1 cellular context compared by ENCODE assay signal in the genomic region with DNA sequence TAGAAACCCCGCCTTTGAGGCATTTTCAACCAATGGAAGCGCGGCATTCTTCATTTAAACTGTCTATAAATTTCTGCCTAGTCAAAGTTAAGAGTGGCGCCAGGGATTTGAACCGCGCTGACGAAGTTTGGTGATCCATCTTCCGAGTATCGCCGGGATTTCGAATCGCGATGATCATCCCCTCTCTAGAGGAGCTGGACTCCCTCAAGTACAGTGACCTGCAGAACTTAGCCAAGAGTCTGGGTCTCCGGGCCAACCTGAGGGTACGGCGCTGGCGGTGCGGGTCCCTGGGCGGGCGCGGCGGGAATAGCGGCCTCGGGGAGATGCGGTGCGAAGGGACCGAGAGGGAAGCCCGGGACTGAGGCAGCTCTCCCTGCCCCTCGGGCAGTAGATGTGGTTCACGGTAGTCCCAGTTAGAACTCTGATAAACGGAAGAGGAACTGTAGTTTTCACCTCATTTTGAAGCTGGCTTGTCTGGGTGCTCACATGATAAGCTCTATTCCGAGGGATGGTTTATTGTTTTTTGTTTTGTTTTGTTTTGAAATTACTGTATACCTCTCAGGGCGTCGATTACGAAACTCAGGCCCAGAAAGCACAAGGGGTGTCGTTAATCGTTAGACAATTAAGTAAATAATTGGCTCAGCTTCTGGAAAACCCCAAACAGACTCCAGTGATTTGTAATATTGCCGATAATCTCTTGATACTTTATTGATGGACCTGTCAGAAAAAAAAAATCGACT.
TF ChIP-seq lines count a peak whose summit lies in the region.

A gene with protein sequence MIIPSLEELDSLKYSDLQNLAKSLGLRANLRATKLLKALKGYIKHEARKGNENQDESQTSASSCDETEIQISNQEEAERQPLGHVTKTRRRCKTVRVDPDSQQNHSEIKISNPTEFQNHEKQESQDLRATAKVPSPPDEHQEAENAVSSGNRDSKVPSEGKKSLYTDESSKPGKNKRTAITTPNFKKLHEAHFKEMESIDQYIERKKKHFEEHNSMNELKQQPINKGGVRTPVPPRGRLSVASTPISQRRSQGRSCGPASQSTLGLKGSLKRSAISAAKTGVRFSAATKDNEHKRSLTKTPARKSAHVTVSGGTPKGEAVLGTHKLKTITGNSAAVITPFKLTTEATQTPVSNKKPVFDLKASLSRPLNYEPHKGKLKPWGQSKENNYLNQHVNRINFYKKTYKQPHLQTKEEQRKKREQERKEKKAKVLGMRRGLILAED (plus strand): TSS at position 94 of the 740 bp plus-strand sequence. CDS start 77 bp downstream, at position 171.

TF ChIP-seq in HepG2, 621 proteins besides CTCF, POLR2A, EP300 and RAD21 (continued from another document and continues in another):
- TF ChIP-seq, protein P1, sequence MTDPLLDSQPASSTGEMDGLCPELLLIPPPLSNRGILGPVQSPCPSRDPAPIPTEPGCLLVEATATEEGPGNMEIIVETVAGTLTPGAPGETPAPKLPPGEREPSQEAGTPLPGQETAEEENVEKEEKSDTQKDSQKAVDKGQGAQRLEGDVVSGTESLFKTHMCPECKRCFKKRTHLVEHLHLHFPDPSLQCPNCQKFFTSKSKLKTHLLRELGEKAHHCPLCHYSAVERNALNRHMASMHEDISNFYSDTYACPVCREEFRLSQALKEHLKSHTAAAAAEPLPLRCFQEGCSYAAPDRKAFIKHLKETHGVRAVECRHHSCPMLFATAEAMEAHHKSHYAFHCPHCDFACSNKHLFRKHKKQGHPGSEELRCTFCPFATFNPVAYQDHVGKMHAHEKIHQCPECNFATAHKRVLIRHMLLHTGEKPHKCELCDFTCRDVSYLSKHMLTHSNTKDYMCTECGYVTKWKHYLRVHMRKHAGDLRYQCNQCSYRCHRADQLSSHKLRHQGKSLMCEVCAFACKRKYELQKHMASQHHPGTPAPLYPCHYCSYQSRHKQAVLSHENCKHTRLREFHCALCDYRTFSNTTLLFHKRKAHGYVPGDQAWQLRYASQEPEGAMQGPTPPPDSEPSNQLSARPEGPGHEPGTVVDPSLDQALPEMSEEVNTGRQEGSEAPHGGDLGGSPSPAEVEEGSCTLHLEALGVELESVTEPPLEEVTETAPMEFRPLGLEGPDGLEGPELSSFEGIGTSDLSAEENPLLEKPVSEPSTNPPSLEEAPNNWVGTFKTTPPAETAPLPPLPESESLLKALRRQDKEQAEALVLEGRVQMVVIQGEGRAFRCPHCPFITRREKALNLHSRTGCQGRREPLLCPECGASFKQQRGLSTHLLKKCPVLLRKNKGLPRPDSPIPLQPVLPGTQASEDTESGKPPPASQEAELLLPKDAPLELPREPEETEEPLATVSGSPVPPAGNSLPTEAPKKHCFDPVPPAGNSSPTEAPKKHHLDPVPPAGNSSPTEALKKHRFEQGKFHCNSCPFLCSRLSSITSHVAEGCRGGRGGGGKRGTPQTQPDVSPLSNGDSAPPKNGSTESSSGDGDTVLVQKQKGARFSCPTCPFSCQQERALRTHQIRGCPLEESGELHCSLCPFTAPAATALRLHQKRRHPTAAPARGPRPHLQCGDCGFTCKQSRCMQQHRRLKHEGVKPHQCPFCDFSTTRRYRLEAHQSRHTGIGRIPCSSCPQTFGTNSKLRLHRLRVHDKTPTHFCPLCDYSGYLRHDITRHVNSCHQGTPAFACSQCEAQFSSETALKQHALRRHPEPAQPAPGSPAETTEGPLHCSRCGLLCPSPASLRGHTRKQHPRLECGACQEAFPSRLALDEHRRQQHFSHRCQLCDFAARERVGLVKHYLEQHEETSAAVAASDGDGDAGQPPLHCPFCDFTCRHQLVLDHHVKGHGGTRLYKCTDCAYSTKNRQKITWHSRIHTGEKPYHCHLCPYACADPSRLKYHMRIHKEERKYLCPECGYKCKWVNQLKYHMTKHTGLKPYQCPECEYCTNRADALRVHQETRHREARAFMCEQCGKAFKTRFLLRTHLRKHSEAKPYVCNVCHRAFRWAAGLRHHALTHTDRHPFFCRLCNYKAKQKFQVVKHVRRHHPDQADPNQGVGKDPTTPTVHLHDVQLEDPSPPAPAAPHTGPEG (CRISPR knock-in tag; IDR thresholded peaks at IDR 0.05) = no peak
- TF ChIP-seq ZNF607 (CRISPR knock-in tag; IDR thresholded peaks at IDR 0.05; ENCODE audit: borderline replicate concordance) (no peak), YEATS4 (CRISPR knock-in tag; IDR thresholded peaks at IDR 0.05; ENCODE audit: borderline replicate concordance) (peak; percentile 66), KAT8 (CRISPR knock-in tag; IDR thresholded peaks at IDR 0.05) (no peak), CC2D1A (CRISPR knock-in tag; IDR thresholded peaks at IDR 0.05) (0 out of 2 replicates have a peak, but pooled peaks have one; percentile 94), HDAC1 (CRISPR knock-in tag; IDR thresholded peaks at IDR 0.05) (peak; percentile 18; the same call in 1 of the 2 replicates), ZNF205 (CRISPR knock-in tag; IDR thresholded peaks at IDR 0.05) (no peak), ZFAT (CRISPR knock-in tag; conservative IDR thresholded peaks at IDR 0.05) (no peak), RNF2 (conservative IDR thresholded peaks at IDR 0.05; ENCODE audit: low read depth) (0 out of 2 replicates have a peak, but pooled peaks have one; percentile 26), ZNF530 (CRISPR knock-in tag; IDR thresholded peaks at IDR 0.05; ENCODE audit: low read depth) (no peak), ZMAT3 (CRISPR knock-in tag; conservative IDR thresholded peaks at IDR 0.05) (peak; percentile 44; the same call in 1 of the 2 replicates), NONO (IDR thresholded peaks at IDR 0.05) (no peak), NONO (CRISPR knock-in tag; conservative IDR thresholded peaks at IDR 0.05) (no peak), ZNF256 (CRISPR knock-in tag; conservative IDR thresholded peaks at IDR 0.05) (no peak), DNMT1 (CRISPR knock-in tag; IDR thresholded peaks at IDR 0.05) (no peak), HNF4G (IDR thresholded peaks at IDR 0.05; ENCODE audit: borderline replicate concordance, low read depth, low read length) (no peak), HNF4G (CRISPR knock-in tag; IDR thresholded peaks at IDR 0.05; ENCODE audit: borderline replicate concordance, low read depth) (no peak), ZNF225 (CRISPR knock-in tag; IDR thresholded peaks at IDR 0.05) (0 out of 2 replicates have a peak, but pooled peaks have one; percentile 47), ZNF282 (IDR thresholded peaks at IDR 0.05; ENCODE audit: partially characterized antibody) (no peak), TP53 (CRISPR knock-in tag; conservative IDR thresholded peaks at IDR 0.05) (no peak), ZNF350 (CRISPR knock-in tag; IDR thresholded peaks at IDR 0.05; ENCODE audit: borderline replicate concordance, low read depth) (0 out of 2 replicates have a peak, but pooled peaks have one; percentile 43), ZFP36L1 (CRISPR knock-in tag; IDR thresholded peaks at IDR 0.05) (peak; percentile 55; the same call in 1 of the 2 replicates), ZMYM2 (CRISPR knock-in tag; IDR thresholded peaks at IDR 0.05) (no peak), ZNF557 (CRISPR knock-in tag; IDR thresholded peaks at IDR 0.05) (no peak), MXI1 (IDR thresholded peaks at IDR 0.05; ENCODE audit: borderline replicate concordance, low read depth, low read length) (no peak), NCOA2 (CRISPR knock-in tag; IDR thresholded peaks at IDR 0.05) (no peak), ZNF772 (CRISPR knock-in tag; IDR thresholded peaks at IDR 0.05) (peak; percentile 17; the same call in 1 of the 2 replicates), SOX13 (IDR thresholded peaks at IDR 0.05) (no peak), SOX13 (CRISPR knock-in tag; conservative IDR thresholded peaks at IDR 0.05 in 1 of 2, IDR thresholded peaks at IDR 0.05 in 1 of 2) (peak in 1 of 2 experiments; percentile 6; a peak in 1 of 4 replicates), ZFYVE20 (CRISPR knock-in tag; IDR thresholded peaks at IDR 0.05; ENCODE audit: borderline replicate concordance, low read depth) (no peak)
- TF ChIP-seq, protein P2, sequence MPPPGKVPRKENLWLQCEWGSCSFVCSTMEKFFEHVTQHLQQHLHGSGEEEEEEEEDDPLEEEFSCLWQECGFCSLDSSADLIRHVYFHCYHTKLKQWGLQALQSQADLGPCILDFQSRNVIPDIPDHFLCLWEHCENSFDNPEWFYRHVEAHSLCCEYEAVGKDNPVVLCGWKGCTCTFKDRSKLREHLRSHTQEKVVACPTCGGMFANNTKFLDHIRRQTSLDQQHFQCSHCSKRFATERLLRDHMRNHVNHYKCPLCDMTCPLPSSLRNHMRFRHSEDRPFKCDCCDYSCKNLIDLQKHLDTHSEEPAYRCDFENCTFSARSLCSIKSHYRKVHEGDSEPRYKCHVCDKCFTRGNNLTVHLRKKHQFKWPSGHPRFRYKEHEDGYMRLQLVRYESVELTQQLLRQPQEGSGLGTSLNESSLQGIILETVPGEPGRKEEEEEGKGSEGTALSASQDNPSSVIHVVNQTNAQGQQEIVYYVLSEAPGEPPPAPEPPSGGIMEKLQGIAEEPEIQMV (CRISPR knock-in tag; IDR thresholded peaks at IDR 0.05; ENCODE audit: low read depth) = no peak
- TF ChIP-seq, protein P3, sequence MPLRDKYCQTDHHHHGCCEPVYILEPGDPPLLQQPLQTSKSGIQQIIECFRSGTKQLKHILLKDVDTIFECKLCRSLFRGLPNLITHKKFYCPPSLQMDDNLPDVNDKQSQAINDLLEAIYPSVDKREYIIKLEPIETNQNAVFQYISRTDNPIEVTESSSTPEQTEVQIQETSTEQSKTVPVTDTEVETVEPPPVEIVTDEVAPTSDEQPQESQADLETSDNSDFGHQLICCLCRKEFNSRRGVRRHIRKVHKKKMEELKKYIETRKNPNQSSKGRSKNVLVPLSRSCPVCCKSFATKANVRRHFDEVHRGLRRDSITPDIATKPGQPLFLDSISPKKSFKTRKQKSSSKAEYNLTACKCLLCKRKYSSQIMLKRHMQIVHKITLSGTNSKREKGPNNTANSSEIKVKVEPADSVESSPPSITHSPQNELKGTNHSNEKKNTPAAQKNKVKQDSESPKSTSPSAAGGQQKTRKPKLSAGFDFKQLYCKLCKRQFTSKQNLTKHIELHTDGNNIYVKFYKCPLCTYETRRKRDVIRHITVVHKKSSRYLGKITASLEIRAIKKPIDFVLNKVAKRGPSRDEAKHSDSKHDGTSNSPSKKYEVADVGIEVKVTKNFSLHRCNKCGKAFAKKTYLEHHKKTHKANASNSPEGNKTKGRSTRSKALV (CRISPR knock-in tag; IDR thresholded peaks at IDR 0.05) = no peak
- TF ChIP-seq, protein P4, sequence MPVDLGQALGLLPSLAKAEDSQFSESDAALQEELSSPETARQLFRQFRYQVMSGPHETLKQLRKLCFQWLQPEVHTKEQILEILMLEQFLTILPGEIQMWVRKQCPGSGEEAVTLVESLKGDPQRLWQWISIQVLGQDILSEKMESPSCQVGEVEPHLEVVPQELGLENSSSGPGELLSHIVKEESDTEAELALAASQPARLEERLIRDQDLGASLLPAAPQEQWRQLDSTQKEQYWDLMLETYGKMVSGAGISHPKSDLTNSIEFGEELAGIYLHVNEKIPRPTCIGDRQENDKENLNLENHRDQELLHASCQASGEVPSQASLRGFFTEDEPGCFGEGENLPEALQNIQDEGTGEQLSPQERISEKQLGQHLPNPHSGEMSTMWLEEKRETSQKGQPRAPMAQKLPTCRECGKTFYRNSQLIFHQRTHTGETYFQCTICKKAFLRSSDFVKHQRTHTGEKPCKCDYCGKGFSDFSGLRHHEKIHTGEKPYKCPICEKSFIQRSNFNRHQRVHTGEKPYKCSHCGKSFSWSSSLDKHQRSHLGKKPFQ (CRISPR knock-in tag; IDR thresholded peaks at IDR 0.05; ENCODE audit: insufficient replicate concordance) = no peak
- TF ChIP-seq, protein P5, sequence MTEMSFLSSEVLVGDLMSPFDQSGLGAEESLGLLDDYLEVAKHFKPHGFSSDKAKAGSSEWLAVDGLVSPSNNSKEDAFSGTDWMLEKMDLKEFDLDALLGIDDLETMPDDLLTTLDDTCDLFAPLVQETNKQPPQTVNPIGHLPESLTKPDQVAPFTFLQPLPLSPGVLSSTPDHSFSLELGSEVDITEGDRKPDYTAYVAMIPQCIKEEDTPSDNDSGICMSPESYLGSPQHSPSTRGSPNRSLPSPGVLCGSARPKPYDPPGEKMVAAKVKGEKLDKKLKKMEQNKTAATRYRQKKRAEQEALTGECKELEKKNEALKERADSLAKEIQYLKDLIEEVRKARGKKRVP (CRISPR knock-in tag; IDR thresholded peaks at IDR 0.05) = 0 out of 4 replicates have a peak, but pooled peaks of 1 of the 2 experiments have one; percentile 33
- TF ChIP-seq, protein P6, sequence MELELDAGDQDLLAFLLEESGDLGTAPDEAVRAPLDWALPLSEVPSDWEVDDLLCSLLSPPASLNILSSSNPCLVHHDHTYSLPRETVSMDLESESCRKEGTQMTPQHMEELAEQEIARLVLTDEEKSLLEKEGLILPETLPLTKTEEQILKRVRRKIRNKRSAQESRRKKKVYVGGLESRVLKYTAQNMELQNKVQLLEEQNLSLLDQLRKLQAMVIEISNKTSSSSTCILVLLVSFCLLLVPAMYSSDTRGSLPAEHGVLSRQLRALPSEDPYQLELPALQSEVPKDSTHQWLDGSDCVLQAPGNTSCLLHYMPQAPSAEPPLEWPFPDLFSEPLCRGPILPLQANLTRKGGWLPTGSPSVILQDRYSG (CRISPR knock-in tag; IDR thresholded peaks at IDR 0.05) = no peak
- TF ChIP-seq, protein P7, sequence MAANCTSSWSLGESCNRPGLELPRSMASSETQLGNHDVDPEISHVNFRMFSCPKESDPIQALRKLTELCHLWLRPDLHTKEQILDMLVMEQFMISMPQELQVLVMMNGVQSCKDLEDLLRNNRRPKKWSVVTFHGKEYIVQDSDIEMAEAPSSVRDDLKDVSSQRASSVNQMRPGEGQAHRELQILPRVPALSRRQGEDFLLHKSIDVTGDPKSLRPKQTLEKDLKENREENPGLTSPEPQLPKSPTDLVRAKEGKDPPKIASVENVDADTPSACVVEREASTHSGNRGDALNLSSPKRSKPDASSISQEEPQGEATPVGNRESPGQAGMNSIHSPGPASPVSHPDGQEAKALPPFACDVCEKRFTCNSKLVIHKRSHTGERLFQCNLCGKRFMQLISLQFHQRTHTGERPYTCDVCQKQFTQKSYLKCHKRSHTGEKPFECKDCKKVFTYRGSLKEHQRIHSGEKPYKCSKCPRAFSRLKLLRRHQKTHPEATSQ (CRISPR knock-in tag; IDR thresholded peaks at IDR 0.05; ENCODE audit: borderline replicate concordance) = no peak
- TF ChIP-seq, protein P8, sequence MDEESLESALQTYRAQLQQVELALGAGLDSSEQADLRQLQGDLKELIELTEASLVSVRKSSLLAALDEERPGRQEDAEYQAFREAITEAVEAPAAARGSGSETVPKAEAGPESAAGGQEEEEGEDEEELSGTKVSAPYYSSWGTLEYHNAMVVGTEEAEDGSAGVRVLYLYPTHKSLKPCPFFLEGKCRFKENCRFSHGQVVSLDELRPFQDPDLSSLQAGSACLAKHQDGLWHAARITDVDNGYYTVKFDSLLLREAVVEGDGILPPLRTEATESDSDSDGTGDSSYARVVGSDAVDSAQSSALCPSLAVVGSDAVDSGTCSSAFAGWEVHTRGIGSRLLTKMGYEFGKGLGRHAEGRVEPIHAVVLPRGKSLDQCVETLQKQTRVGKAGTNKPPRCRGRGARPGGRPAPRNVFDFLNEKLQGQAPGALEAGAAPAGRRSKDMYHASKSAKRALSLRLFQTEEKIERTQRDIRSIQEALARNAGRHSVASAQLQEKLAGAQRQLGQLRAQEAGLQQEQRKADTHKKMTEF (CRISPR knock-in tag; IDR thresholded peaks at IDR 0.05) = no peak; the same call in 1 of the 2 replicates
- TF ChIP-seq, protein P9, sequence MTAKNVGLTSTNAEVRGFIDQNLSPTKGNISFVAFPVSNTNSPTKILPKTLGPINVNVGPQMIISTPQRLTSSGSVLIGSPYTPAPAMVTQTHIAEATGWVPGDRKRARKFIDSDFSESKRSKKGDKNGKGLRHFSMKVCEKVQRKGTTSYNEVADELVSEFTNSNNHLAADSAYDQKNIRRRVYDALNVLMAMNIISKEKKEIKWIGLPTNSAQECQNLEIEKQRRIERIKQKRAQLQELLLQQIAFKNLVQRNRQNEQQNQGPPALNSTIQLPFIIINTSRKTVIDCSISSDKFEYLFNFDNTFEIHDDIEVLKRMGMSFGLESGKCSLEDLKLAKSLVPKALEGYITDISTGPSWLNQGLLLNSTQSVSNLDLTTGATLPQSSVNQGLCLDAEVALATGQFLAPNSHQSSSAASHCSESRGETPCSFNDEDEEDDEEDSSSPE (CRISPR knock-in tag; IDR thresholded peaks at IDR 0.05) = peak; percentile 90
